Comparison of ENCODE assay signal across 8 cellular contexts in the genomic region with DNA sequence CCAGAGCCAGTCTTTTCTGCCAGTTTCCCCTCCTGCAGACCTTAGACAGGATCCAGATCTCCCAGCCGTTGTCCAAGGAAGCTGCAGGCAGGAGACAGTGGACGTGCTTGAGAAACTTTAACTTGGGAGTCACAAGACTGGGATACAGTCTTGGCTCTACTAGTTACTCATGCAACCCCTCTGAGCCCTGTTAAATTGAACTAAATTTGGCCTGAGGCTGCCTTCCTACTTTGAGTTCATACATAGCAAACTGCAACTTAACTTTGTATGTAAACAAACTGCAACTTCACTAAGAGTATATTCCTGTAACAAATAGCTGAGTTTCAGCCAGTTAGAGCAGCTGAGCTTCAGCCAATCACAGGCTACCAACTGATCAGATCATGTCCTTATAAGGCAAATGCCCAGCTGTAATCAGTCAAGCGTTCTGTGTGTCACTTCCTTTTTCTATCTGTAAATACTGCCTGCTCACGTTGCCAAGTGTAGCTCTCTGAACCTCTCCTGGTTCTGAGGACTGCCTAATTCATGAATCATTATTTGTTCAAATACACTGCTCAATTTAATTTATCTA.
DNase-seq lines count a peak whose midpoint lies in the region; ATAC-seq and TF ChIP-seq lines count a peak whose summit lies in the region.

No MANE protein-coding gene starts in this region.

- in situ Hi-C loops in astrocyte of the spinal cord (cut with HindIII; ENCODE audit: low sequenced_read_pairs), result no loop called here

- 45 to 62% methylated on average over 4 of the region's 4 CpGs for WGBS in lung, 2 donors

- DNase-seq in LNCaP clone FGC (ENCODE audit: low read depth) (peak; percentile 73), astrocyte of the spinal cord (ENCODE audit: low read depth, low spot score) (peak; percentile 93), lung (ENCODE audit: low spot score) (peak; percentile 31), NCI-H1436 treated with DMSO at 0.1 percent for 48 hours (lab: John Stamatoyannopoulos, UW) (no peak)

- no peaks in the 10 kb centered on the region for H3K36me3 ChIP-seq in lung (ENCODE audit: control insufficient read depth in 2 of 2, insufficient read depth in 2 of 2, low read length in 2 of 2)

- no peaks in the 10 kb centered on the region for H3K27me3 ChIP-seq in lung (ENCODE audit: control insufficient read depth, insufficient read depth)

- peaks cover 0 to 8% of the 10 kb centered on the region in 2 donors for H3K9me3 ChIP-seq in lung (ENCODE audit: control insufficient read depth in 2 of 2, insufficient read depth in 1 of 2, low read length in 1 of 2)

- H3K4me3 ChIP-seq in LNCaP clone FGC (ENCODE audit: low read depth, low read length), result no peak overlapping the region
- H3K4me3 ChIP-seq in astrocyte of the spinal cord (ENCODE audit: low read depth, low read length), result no peak overlapping the region
- no peak overlapping the region for H3K4me3 ChIP-seq in lung

- peak; percentile 47 for ATAC-seq in GM18498 (IDR thresholded peaks at IDR 0.05; ENCODE audit: unreplicated experiment)
- ATAC-seq in lung (ENCODE audit: insufficient read depth, low FRiP score), result peak; percentile 47
- ATAC-seq in GM21390 (IDR thresholded peaks at IDR 0.05; ENCODE audit: unreplicated experiment), result no peak
- ATAC-seq in HG03097 (IDR thresholded peaks at IDR 0.05; ENCODE audit: low FRiP score, unreplicated experiment), result no peak
- ATAC-seq in HG02642 (IDR thresholded peaks at IDR 0.05; ENCODE audit: poor library complexity, unreplicated experiment), result no peak

- peak overlapping the region; percentile 25 to 60 for H3K27ac ChIP-seq in lung (ENCODE audit: low read depth in 1 of 2, low read length in 1 of 2)

- no peak for TF ChIP-seq CTCF in LNCaP clone FGC (IDR thresholded peaks at IDR 0.05; ENCODE audit: control insufficient read depth, extremely low read depth, insufficient read depth)
- no peak for TF ChIP-seq CTCF in astrocyte of the spinal cord (IDR thresholded peaks at IDR 0.05; ENCODE audit: low read depth, low read length)
- TF ChIP-seq CTCF in lung (IDR thresholded peaks at IDR 0.05; ENCODE audit: control extremely low read depth, extremely low read depth), result no peak

- H3K4me1 ChIP-seq in lung (ENCODE audit: control insufficient read depth in 2 of 2, insufficient read depth in 2 of 2, low read length in 2 of 2), result peaks cover 2 to 3% of the 10 kb centered on the region in 2 donors

Comparison
In these comparisons a context has a peak if more than half of its experiments do, and no peak if none do; other contexts are left out.
1. ATAC-seq: peak in GM18498 (single experiment) and lung (single experiment); none in GM21390 (single experiment), HG03097 (single experiment) and HG02642 (single experiment).